ENCODE assay signal across 8 cellular contexts in genomic region chr19:47032171-47032811, GRCh38. TPM values are rescaled to one million over a fixed set of nuclear protein-coding genes. Genes with fewer than 3 reads are reported as not detected.
DNase-seq lines count a peak whose midpoint lies in the region; ATAC-seq, FAIRE-seq and TF ChIP-seq lines count a peak whose summit lies in the region.

No MANE protein-coding gene starts in this region.

- peaks cover 5 to 12% of the 10 kb centered on the region in 2 donors for H3K4me1 ChIP-seq in gastrocnemius medialis

- no peaks in the 10 kb centered on the region for H3K9me3 ChIP-seq in gastrocnemius medialis

- ATAC-seq in gastrocnemius medialis (no peak), HG02623 (IDR thresholded peaks at IDR 0.05; ENCODE audit: unreplicated experiment) (no peak)
- ATAC-seq in activated T-helper 17 cell treated with anti-CD3 and anti-CD28 coated beads, Interleukin-2, amount 50 U/mL, for 72 hours (replicated peaks): no peak

- H3K27me3 ChIP-seq in gastrocnemius medialis: peaks cover 22 to 32% (median 28%) of the 10 kb centered on the region in 3 donors

- TF ChIP-seq CTCF in 22Rv1 (IDR thresholded peaks at IDR 0.05) (peak; percentile 97), gastrocnemius medialis (IDR thresholded peaks at IDR 0.05 in 4 of 5, conservative IDR thresholded peaks at IDR 0.05 in 1 of 5) (peak; percentile 25 to 84 (median 64))

- peak; percentile 40 for FAIRE-seq in GM12892 (lab: Jason Lieb, UNC)

- no peak overlapping the region for H3K4me3 Mint-ChIP-seq in activated T-helper 17 cell treated with anti-CD3 and anti-CD28 coated beads, Interleukin-2, amount 50 U/mL, for 72 hours

- no peak overlapping the region for H3K27ac Mint-ChIP-seq in activated T-helper 17 cell treated with anti-CD3 and anti-CD28 coated beads, Interleukin-2, amount 50 U/mL, for 72 hours

- in situ Hi-C loops in gastrocnemius medialis (cut with MboI; ENCODE audit: low sequenced_read_pairs in 4 of 4): loop anchor here in 3 of 4 donors (10.0 kb wide), 1 partner anchor 93 kb away; no protein-coding TSS in a partner anchor

- intact Hi-C loops in gastrocnemius medialis (cut with DNase I; ENCODE audit: low total_unique reads): no loop called here

- DNase-seq in GM12892 (ENCODE audit: insufficient read length): peak; percentile 80
- DNase-seq in NCI-H82 treated with DMSO at 0.1 percent for 48 hours (lab: John Stamatoyannopoulos, UW; ENCODE audit: unreplicated experiment): peak; percentile 20
- peak; percentile 73 to 75 for DNase-seq in activated T-cell treated with anti-CD3 and anti-CD28 coated beads, Interleukin-2, amount 50 U/mL, for 48 hours
- peak; percentile 37 for DNase-seq in glomerular visceral epithelial cell (ENCODE audit: extremely low spot score)
- no peak for DNase-seq in gastrocnemius medialis

- H3K36me3 ChIP-seq in gastrocnemius medialis: no peaks in the 10 kb centered on the region

- H3K36me3 Mint-ChIP-seq in activated T-helper 17 cell treated with anti-CD3 and anti-CD28 coated beads, Interleukin-2, amount 50 U/mL, for 72 hours (ENCODE audit: low read depth): peaks cover 8% of the 10 kb centered on the region

- no peak overlapping the region for H3K4me3 ChIP-seq in gastrocnemius medialis

- TF ChIP-seq POLR2A in GM12892 (IDR thresholded peaks at IDR 0.05; ENCODE audit: low read depth, low read length): no peak
- no peak for TF ChIP-seq POLR2A in gastrocnemius medialis (IDR thresholded peaks at IDR 0.05)

- H3K27ac ChIP-seq in 22Rv1 (no peak overlapping the region), gastrocnemius medialis (no peak overlapping the region)

- H3K9me3 Mint-ChIP-seq in activated T-helper 17 cell treated with anti-CD3 and anti-CD28 coated beads, Interleukin-2, amount 50 U/mL, for 72 hours: no peaks in the 10 kb centered on the region

- peaks cover 14% of the 10 kb centered on the region for H3K4me1 Mint-ChIP-seq in activated T-helper 17 cell treated with anti-CD3 and anti-CD28 coated beads, Interleukin-2, amount 50 U/mL, for 72 hours

- peaks cover 20% of the 10 kb centered on the region for H3K27me3 Mint-ChIP-seq in activated T-helper 17 cell treated with anti-CD3 and anti-CD28 coated beads, Interleukin-2, amount 50 U/mL, for 72 hours

RNA-seq across cellular contexts. Expression of gene NPAS1, which starts 12.7 kb away (rescaled TPM):
- not detected for polyA plus RNA-seq in GM12892 (2012; ENCODE audit: missing spikeins)
- total RNA-seq in gastrocnemius medialis: 1 to 10 TPM in 1 of 4 donors, under 1 TPM in 1, not detected in 2; 0.61 to 1.1 TPM
- total RNA-seq in activated T-helper 17 cell treated with anti-CD3 and anti-CD28 coated beads, Interleukin-2, amount 50 U/mL, for 72 hours: under 1 TPM; 0.42 to 0.73 TPM

RNA-seq across cellular contexts. Expression of gene TMEM160, which starts 16.1 kb away (rescaled TPM):
- 1.7 TPM for polyA plus RNA-seq in GM12892 (2012; ENCODE audit: missing spikeins)
- 10 to 100 TPM; 46.3 to 94.7 (median 71.5) TPM for total RNA-seq in gastrocnemius medialis
- 10 to 100 TPM; 18.6 to 56.3 TPM for total RNA-seq in activated T-helper 17 cell treated with anti-CD3 and anti-CD28 coated beads, Interleukin-2, amount 50 U/mL, for 72 hours

Comparison
In these comparisons a context has a peak if more than half of its experiments do, and no peak if none do; other contexts are left out.
1. DNase-seq: peak in GM12892 (single experiment), NCI-H82 treated with DMSO at 0.1 percent for 48 hours (single experiment), activated T-cell treated with anti-CD3 and anti-CD28 coated beads, Interleukin-2, amount 50 U/mL, for 48 hours (2 of 2) and glomerular visceral epithelial cell (single experiment); none in gastrocnemius medialis (0 of 2).